In the genomic region with DNA sequence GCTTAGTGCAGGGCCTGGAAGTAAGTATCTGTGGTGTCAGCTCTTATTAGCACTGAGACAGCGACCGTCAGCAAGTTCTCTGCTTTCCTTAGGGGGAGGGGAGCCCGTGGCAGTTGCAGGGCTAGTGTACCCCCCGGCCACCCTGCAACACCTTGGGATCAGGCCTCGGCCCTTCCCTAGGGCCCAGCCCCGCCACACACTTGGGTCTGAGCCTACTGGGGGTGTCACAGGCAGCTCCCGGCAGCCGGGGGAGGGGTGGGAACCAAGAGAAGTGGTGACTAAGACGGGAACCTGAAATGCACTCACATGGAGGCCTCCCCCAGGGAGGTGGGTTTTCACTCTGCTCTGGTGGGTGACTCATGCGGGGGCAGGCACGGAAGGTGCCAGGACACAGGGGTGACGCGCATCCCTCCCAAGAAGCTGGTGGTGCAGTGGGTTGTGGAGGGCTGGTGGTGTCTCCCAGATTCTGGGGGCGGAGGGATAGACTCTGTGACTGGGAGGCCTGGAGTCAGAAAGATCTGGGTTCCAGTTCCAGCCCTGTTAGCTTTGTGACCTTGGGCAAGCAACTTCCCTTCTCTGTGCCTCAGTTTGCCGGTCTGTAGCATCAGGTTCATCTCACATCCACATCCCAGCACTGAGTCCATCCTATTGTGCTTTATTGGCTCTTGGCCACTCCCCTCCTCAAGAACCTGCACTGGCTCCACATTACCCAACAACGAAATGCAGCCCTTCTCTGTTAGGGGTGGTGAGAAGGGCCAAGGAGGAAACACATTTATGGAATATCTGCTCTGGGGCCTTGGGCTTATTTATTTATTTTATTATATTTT, we compare ENCODE assay signal across 1 cellular context.
TF ChIP-seq lines count a peak whose summit lies in the region.

No MANE protein-coding gene starts in this region.

TF ChIP-seq in K562, 482 proteins besides CTCF, POLR2A, EP300 and RAD21 (continued from another document and continues in another):
- TF ChIP-seq, protein P1, sequence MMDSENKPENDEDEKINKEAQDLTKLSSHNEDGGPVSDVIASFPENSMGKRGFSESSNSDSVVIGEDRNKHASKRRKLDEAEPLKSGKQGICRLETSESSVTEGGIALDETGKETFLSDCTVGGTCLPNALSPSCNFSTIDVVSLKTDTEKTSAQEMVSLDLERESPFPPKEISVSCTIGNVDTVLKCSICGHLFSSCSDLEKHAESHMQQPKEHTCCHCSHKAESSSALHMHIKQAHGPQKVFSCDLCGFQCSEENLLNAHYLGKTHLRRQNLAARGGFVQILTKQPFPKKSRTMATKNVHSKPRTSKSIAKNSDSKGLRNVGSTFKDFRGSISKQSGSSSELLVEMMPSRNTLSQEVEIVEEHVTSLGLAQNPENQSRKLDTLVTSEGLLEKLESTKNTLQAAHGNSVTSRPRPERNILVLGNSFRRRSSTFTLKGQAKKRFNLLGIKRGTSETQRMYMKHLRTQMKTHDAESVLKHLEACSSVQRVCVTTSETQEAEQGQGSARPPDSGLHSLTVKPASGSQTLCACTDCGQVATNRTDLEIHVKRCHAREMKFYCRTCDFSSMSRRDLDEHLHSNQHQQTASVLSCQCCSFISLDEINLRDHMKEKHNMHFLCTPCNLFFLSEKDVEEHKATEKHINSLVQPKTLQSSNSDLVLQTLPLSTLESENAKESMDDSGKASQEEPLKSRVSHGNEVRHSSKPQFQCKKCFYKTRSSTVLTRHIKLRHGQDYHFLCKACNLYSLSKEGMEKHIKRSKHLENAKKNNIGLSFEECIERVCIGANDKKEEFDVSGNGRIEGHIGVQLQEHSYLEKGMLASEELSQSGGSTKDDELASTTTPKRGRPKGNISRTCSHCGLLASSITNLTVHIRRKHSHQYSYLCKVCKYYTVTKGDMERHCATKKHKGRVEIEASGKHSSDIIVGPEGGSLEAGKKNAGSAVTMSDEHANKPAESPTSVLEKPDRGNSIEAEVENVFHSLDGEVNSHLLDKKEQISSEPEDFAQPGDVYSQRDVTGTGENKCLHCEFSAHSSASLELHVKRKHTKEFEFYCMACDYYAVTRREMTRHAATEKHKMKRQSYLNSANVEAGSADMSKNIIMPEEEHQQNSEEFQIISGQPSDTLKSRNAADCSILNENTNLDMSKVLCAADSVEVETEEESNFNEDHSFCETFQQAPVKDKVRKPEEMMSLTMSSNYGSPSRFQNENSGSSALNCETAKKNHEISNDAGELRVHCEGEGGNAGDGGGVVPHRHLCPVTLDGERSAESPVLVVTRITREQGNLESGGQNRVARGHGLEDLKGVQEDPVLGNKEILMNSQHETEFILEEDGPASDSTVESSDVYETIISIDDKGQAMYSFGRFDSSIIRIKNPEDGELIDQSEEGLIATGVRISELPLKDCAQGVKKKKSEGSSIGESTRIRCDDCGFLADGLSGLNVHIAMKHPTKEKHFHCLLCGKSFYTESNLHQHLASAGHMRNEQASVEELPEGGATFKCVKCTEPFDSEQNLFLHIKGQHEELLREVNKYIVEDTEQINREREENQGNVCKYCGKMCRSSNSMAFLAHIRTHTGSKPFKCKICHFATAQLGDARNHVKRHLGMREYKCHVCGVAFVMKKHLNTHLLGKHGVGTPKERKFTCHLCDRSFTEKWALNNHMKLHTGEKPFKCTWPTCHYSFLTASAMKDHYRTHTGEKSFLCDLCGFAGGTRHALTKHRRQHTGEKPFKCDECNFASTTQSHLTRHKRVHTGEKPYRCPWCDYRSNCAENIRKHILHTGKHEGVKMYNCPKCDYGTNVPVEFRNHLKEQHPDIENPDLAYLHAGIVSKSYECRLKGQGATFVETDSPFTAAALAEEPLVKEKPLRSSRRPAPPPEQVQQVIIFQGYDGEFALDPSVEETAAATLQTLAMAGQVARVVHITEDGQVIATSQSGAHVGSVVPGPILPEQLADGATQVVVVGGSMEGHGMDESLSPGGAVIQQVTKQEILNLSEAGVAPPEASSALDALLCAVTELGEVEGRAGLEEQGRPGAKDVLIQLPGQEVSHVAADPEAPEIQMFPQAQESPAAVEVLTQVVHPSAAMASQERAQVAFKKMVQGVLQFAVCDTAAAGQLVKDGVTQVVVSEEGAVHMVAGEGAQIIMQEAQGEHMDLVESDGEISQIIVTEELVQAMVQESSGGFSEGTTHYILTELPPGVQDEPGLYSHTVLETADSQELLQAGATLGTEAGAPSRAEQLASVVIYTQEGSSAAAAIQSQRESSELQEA (IDR thresholded peaks at IDR 0.05; ENCODE audit: low read depth) = no peak
- TF ChIP-seq SIRT6 (IDR thresholded peaks at IDR 0.05; ENCODE audit: low read depth, low read length) (no peak), HNRNPH1 (optimal IDR thresholded peaks at IDR 0.05; ENCODE audit: low read depth, low read length) (no peak), TBL1XR1 (IDR thresholded peaks at IDR 0.05; ENCODE audit: low read length in 2 of 2) (no peak), MCM7 (IDR thresholded peaks at IDR 0.05) (no peak), ARID3B (CRISPR knock-in tag; IDR thresholded peaks at IDR 0.05; ENCODE audit: borderline replicate concordance) (no peak), KLF13 (tag; IDR thresholded peaks at IDR 0.05; ENCODE audit: borderline replicate concordance, low read depth) (no peak), ATF7 (IDR thresholded peaks at IDR 0.05) (peak; percentile 65; the same call in 1 of the 2 replicates), SIX5 (IDR thresholded peaks at IDR 0.05; ENCODE audit: borderline replicate concordance in 1 of 2, insufficient read depth in 1 of 2, low read depth in 1 of 2, low read length in 2 of 2) (no peak), GMEB1 (CRISPR knock-in tag; IDR thresholded peaks at IDR 0.05) (no peak), NRF1 (conservative IDR thresholded peaks at IDR 0.05 in 1 of 2, IDR thresholded peaks at IDR 0.05 in 1 of 2) (peak in 1 of 2 experiments; percentile 28; a peak in 1 of 4 replicates), HIVEP1 (CRISPR knock-in tag; IDR thresholded peaks at IDR 0.05) (no peak), HDAC3 (IDR thresholded peaks at IDR 0.05; ENCODE audit: borderline replicate concordance, partially characterized antibody) (no peak), ZNF518B (CRISPR knock-in tag; IDR thresholded peaks at IDR 0.05) (no peak), ZNF253 (CRISPR knock-in tag; conservative IDR thresholded peaks at IDR 0.05) (no peak), FOXA3 (CRISPR knock-in tag; conservative IDR thresholded peaks at IDR 0.05 in 1 of 2, IDR thresholded peaks at IDR 0.05 in 1 of 2) (no peak), SLC30A9 (CRISPR knock-in tag; IDR thresholded peaks at IDR 0.05) (no peak), ZNF347 (CRISPR knock-in tag; IDR thresholded peaks at IDR 0.05; ENCODE audit: low read depth) (no peak), C11orf30 (IDR thresholded peaks at IDR 0.05; ENCODE audit: low read depth) (peak; percentile 63), MLLT1 (IDR thresholded peaks at IDR 0.05) (no peak; a peak in 1 of 4 replicates)
- TF ChIP-seq, protein P2, sequence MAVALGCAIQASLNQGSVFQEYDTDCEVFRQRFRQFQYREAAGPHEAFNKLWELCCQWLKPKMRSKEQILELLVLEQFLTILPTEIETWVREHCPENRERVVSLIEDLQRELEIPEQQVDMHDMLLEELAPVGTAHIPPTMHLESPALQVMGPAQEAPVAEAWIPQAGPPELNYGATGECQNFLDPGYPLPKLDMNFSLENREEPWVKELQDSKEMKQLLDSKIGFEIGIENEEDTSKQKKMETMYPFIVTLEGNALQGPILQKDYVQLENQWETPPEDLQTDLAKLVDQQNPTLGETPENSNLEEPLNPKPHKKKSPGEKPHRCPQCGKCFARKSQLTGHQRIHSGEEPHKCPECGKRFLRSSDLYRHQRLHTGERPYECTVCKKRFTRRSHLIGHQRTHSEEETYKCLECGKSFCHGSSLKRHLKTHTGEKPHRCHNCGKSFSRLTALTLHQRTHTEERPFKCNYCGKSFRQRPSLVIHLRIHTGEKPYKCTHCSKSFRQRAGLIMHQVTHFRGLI (CRISPR knock-in tag; IDR thresholded peaks at IDR 0.05) = no peak
- TF ChIP-seq, protein P3, sequence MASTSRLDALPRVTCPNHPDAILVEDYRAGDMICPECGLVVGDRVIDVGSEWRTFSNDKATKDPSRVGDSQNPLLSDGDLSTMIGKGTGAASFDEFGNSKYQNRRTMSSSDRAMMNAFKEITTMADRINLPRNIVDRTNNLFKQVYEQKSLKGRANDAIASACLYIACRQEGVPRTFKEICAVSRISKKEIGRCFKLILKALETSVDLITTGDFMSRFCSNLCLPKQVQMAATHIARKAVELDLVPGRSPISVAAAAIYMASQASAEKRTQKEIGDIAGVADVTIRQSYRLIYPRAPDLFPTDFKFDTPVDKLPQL (IDR thresholded peaks at IDR 0.05; ENCODE audit: extremely low read depth, insufficient read length) = no peak
- TF ChIP-seq, protein P4, sequence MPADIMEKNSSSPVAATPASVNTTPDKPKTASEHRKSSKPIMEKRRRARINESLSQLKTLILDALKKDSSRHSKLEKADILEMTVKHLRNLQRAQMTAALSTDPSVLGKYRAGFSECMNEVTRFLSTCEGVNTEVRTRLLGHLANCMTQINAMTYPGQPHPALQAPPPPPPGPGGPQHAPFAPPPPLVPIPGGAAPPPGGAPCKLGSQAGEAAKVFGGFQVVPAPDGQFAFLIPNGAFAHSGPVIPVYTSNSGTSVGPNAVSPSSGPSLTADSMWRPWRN (IDR thresholded peaks at IDR 0.05; ENCODE audit: low read depth) = no peak
- TF ChIP-seq, protein P5, sequence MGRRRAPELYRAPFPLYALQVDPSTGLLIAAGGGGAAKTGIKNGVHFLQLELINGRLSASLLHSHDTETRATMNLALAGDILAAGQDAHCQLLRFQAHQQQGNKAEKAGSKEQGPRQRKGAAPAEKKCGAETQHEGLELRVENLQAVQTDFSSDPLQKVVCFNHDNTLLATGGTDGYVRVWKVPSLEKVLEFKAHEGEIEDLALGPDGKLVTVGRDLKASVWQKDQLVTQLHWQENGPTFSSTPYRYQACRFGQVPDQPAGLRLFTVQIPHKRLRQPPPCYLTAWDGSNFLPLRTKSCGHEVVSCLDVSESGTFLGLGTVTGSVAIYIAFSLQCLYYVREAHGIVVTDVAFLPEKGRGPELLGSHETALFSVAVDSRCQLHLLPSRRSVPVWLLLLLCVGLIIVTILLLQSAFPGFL (CRISPR knock-in tag; IDR thresholded peaks at IDR 0.05) = no peak
- TF ChIP-seq, protein P6, sequence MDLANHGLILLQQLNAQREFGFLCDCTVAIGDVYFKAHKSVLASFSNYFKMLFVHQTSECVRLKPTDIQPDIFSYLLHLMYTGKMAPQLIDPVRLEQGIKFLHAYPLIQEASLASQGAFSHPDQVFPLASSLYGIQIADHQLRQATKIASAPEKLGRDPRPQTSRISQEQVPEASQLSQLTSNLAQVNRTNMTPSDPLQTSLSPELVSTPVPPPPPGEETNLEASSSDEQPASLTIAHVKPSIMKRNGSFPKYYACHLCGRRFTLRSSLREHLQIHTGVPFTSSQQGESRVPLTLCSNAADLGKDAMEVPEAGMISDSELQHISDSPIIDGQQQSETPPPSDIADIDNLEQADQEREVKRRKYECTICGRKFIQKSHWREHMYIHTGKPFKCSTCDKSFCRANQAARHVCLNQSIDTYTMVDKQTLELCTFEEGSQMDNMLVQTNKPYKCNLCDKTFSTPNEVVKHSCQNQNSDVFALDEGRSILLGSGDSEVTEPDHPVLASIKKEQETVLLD (IDR thresholded peaks at IDR 0.05) = peak; percentile 74; the same call in 1 of the 2 replicates
